ENCODE assay signal across 11 cellular contexts in the genomic region with DNA sequence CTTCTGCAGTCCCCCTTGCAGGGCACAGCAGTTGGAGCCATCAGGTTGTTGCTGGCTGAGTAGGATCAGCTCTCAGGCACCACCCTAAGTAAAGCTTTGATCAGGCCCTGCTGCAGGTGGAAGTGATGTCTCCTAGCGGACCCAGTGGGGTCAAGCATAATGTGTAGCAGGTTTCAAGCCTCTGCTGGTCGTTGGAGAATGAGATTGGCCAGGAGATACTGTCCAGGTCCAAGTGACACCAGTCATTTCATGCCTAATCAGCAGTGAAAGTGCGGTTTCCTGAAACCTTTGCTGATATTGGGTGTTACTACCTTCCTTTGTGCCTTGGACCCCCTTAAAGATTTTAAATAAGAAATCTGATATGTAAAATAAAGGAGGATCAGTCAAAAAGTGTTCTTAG.
A peak's percentile ranks its signal among the peaks of the same experiment; 100 is the strongest.
DNase-seq lines count a peak whose midpoint lies in the region; ATAC-seq and TF ChIP-seq lines count a peak whose summit lies in the region.
"Had no signal": no experiment of that assay in that cellular context is flagged by ENCODE, and none has a peak within 500 bp of the region (broad histone marks: within the 10 kb centered on the region; RNA-seq: fewer than 3 reads in every experiment).

No MANE protein-coding gene starts in this region.

- H3K4me3 ChIP-seq in stomach smooth muscle (ENCODE audit: low read length in 2 of 2), result no peak overlapping the region
- H3K4me3 ChIP-seq in CD8-positive, alpha-beta T cell (ENCODE audit: low read depth, low read length), result no peak overlapping the region
- H3K4me3 ChIP-seq: GM23248, mucosa of descending colon had no signal

- ATAC-seq in activated CD8-positive, alpha-beta memory T cell treated with anti-CD3 and anti-CD28 coated beads, Interleukin-2, amount 10 ng/mL, durations not matched to agents 7 days and 5 days, result peak; percentile 37
- ATAC-seq in CD8-positive, alpha-beta T cell, result no peak

- peak overlapping the region; percentile 7 for H3K4me3 Mint-ChIP-seq in activated CD8-positive, alpha-beta memory T cell treated with anti-CD3 and anti-CD28 coated beads, Interleukin-2, amount 10 ng/mL, durations not matched to agents 7 days and 5 days
- no peak overlapping the region for H3K4me3 Mint-ChIP-seq in dendritic cell treated with granulocyte-macrophage colony-stimulating factor and Interleukin-4, amounts not matched to agents 40 ng/mL and 50 ng/mL, for 4 days
- no peak overlapping the region for H3K4me3 Mint-ChIP-seq in CD8-positive, alpha-beta T cell

- peak overlapping the region; percentile 55 for H3K27ac ChIP-seq in stomach smooth muscle (ENCODE audit: low read length)
- no peak overlapping the region for H3K27ac ChIP-seq in CD8-positive, alpha-beta T cell (ENCODE audit: low read depth, low read length)
- H3K27ac ChIP-seq: GM23248, VCaP had no signal

- intact Hi-C loops in dendritic cell treated with granulocyte-macrophage colony-stimulating factor and Interleukin-4, amounts not matched to agents 40 ng/mL and 50 ng/mL, for 4 days (cut with micrococcal nuclease), result loop anchor here (5.0 kb wide), 1 partner anchor 43 kb away; no protein-coding TSS in a partner anchor
- intact Hi-C loops in CD8-positive, alpha-beta T cell (cut with DNase I, micrococcal nuclease), result no loop called here

- H3K4me1 Mint-ChIP-seq in activated CD8-positive, alpha-beta memory T cell treated with anti-CD3 and anti-CD28 coated beads, Interleukin-2, amount 10 ng/mL, durations not matched to agents 7 days and 5 days, result peaks cover 86% of the 10 kb centered on the region
- peaks cover 75% of the 10 kb centered on the region for H3K4me1 Mint-ChIP-seq in dendritic cell treated with granulocyte-macrophage colony-stimulating factor and Interleukin-4, amounts not matched to agents 40 ng/mL and 50 ng/mL, for 4 days (ENCODE audit: low read depth)
- H3K4me1 Mint-ChIP-seq in CD8-positive, alpha-beta T cell (ENCODE audit: low read depth), result peaks cover 72% of the 10 kb centered on the region

- POLR2A ChIA-PET in CD8-positive, alpha-beta T cell (lab: Charles Lee), result interaction anchor here (0.6 kb wide), 1 partner anchor 35 kb away, joined by 3 read pairs; no protein-coding TSS in a partner anchor

- H3K36me3 ChIP-seq in stomach smooth muscle (ENCODE audit: control insufficient read depth in 2 of 2, insufficient read depth in 2 of 2, low read length in 2 of 2), result no peaks in the 10 kb centered on the region
- H3K36me3 ChIP-seq in CD8-positive, alpha-beta T cell (ENCODE audit: insufficient read depth, low read length), result no peaks in the 10 kb centered on the region

- peak overlapping the region; percentile 80 for H3K27ac Mint-ChIP-seq in activated CD8-positive, alpha-beta memory T cell treated with anti-CD3 and anti-CD28 coated beads, Interleukin-2, amount 10 ng/mL, durations not matched to agents 7 days and 5 days
- H3K27ac Mint-ChIP-seq in dendritic cell treated with granulocyte-macrophage colony-stimulating factor and Interleukin-4, amounts not matched to agents 40 ng/mL and 50 ng/mL, for 4 days, result peak overlapping the region; percentile 40
- no peak overlapping the region for H3K27ac Mint-ChIP-seq in CD8-positive, alpha-beta T cell

- peaks cover 28% of the 10 kb centered on the region for H3K36me3 Mint-ChIP-seq in activated CD8-positive, alpha-beta memory T cell treated with anti-CD3 and anti-CD28 coated beads, Interleukin-2, amount 10 ng/mL, durations not matched to agents 7 days and 5 days
- H3K36me3 Mint-ChIP-seq in dendritic cell treated with granulocyte-macrophage colony-stimulating factor and Interleukin-4, amounts not matched to agents 40 ng/mL and 50 ng/mL, for 4 days (ENCODE audit: low read depth), result peaks cover 49% of the 10 kb centered on the region
- H3K36me3 Mint-ChIP-seq in CD8-positive, alpha-beta T cell, result peaks cover 12% of the 10 kb centered on the region

- peaks cover 30% of the 10 kb centered on the region for H3K4me1 ChIP-seq in stomach smooth muscle (ENCODE audit: control insufficient read depth, insufficient read depth, low read length)
- H3K4me1 ChIP-seq in CD8-positive, alpha-beta T cell (ENCODE audit: insufficient read depth, low read length), result peaks cover 28% of the 10 kb centered on the region

- no peaks in the 10 kb centered on the region for H3K27me3 ChIP-seq in stomach smooth muscle (ENCODE audit: control insufficient read depth in 1 of 2, insufficient read depth in 2 of 2, low read length in 2 of 2)
- no peaks in the 10 kb centered on the region for H3K27me3 ChIP-seq in CD8-positive, alpha-beta T cell (ENCODE audit: insufficient read depth, low read length)

- H3K9me3 ChIP-seq in stomach smooth muscle (ENCODE audit: control insufficient read depth in 2 of 2, low read length in 2 of 2), result no peaks in the 10 kb centered on the region
- H3K9me3 ChIP-seq in CD8-positive, alpha-beta T cell (ENCODE audit: low read length), result no peaks in the 10 kb centered on the region
- H3K9me3 ChIP-seq: mucosa of descending colon had no signal

- DNase-seq in activated CD8-positive, alpha-beta memory T cell treated with anti-CD3 and anti-CD28 coated beads, Interleukin-2, amount 10 ng/mL, durations not matched to agents 7 days and 5 days, result peak; percentile 55
- DNase-seq in activated CD8-positive, alpha-beta memory T cell treated with anti-CD3 and anti-CD28 coated beads, Interleukin-2, amount 50 U/mL, for 4 hours, result no peak
- DNase-seq in NCI-H69 (lab: John Stamatoyannopoulos, UW), result peak; percentile 32
- DNase-seq in CD8-positive, alpha-beta T cell, result no peak
- no peak for DNase-seq in NOMO-1 treated with DMSO at 0.1 percent for 48 hours (lab: John Stamatoyannopoulos, UW; ENCODE audit: unreplicated experiment)
- DNase-seq in GM03348 (ENCODE audit: low spot score), result no peak
- DNase-seq: GM23248, mucosa of descending colon had no signal

- H3K9me3 Mint-ChIP-seq in activated CD8-positive, alpha-beta memory T cell treated with anti-CD3 and anti-CD28 coated beads, Interleukin-2, amount 10 ng/mL, durations not matched to agents 7 days and 5 days (ENCODE audit: low read depth), result no peaks in the 10 kb centered on the region
- no peaks in the 10 kb centered on the region for H3K9me3 Mint-ChIP-seq in dendritic cell treated with granulocyte-macrophage colony-stimulating factor and Interleukin-4, amounts not matched to agents 40 ng/mL and 50 ng/mL, for 4 days
- H3K9me3 Mint-ChIP-seq in CD8-positive, alpha-beta T cell, result no peaks in the 10 kb centered on the region

- peak overlapping the region in 1 of 2 donors; percentile 42 for H3K9ac ChIP-seq in stomach smooth muscle (ENCODE audit: low read length in 2 of 2)
- H3K9ac ChIP-seq: GM23248 had no signal

- CTCF ChIA-PET in activated CD8-positive, alpha-beta memory T cell treated with anti-CD3 and anti-CD28 coated beads, Interleukin-2, amount 10 ng/mL, durations not matched to agents 7 days and 5 days (lab: Charles Lee), result interaction anchor here (0.8 to 4.5 kb wide), 5 partner anchors 10 to 42 kb away, joined by 3 to 20 read pairs (median 4); no protein-coding TSS in a partner anchor
- CTCF ChIA-PET in CD8-positive, alpha-beta T cell (lab: Charles Lee), result interaction anchor here (1.2 kb wide), 1 partner anchor 10 kb away, joined by 3 read pairs; no protein-coding TSS in a partner anchor

- no peak for TF ChIP-seq CTCF in CD8-positive, alpha-beta T cell (IDR thresholded peaks at IDR 0.05)

- no peaks in the 10 kb centered on the region for H3K27me3 Mint-ChIP-seq in activated CD8-positive, alpha-beta memory T cell treated with anti-CD3 and anti-CD28 coated beads, Interleukin-2, amount 10 ng/mL, durations not matched to agents 7 days and 5 days
- no peaks in the 10 kb centered on the region for H3K27me3 Mint-ChIP-seq in dendritic cell treated with granulocyte-macrophage colony-stimulating factor and Interleukin-4, amounts not matched to agents 40 ng/mL and 50 ng/mL, for 4 days
- H3K27me3 Mint-ChIP-seq in CD8-positive, alpha-beta T cell (ENCODE audit: low read depth), result no peaks in the 10 kb centered on the region

Comparison
In these comparisons a context has a peak if more than half of its experiments do, and no peak if none do; other contexts are left out.
1. DNase-seq: peak in activated CD8-positive, alpha-beta memory T cell treated with anti-CD3 and anti-CD28 coated beads, Interleukin-2, amount 10 ng/mL, durations not matched to agents 7 days and 5 days (single experiment) and NCI-H69 (single experiment); none in activated CD8-positive, alpha-beta memory T cell treated with anti-CD3 and anti-CD28 coated beads, Interleukin-2, amount 50 U/mL, for 4 hours (single experiment), CD8-positive, alpha-beta T cell (0 of 7), NOMO-1 treated with DMSO at 0.1 percent for 48 hours (single experiment) and GM03348 (single experiment).